ENCODE assay signal across 15 cellular contexts in genomic region chr16:57607676-57608461, GRCh38. TPM values are rescaled to one million over a fixed set of nuclear protein-coding genes. Genes with fewer than 3 reads are reported as not detected.
DNase-seq lines count a peak whose midpoint lies in the region; ATAC-seq and TF ChIP-seq lines count a peak whose summit lies in the region.
"Had no signal": no experiment of that assay in that cellular context is flagged by ENCODE, and none has a peak within 500 bp of the region (broad histone marks: within the 10 kb centered on the region; RNA-seq: fewer than 3 reads in every experiment).

No MANE protein-coding gene starts in this region.

- no peaks in the 10 kb centered on the region for H4K20me1 ChIP-seq in BLaER1

- intact Hi-C loops in Caco-2 (cut with micrococcal nuclease; ENCODE audit: unreplicated experiment) (loop anchor here (1.0 kb wide), 2 partner anchors 11 to 127 kb away; partner anchors contain the start of gene KATNB1), colonic mucosa (cut with DNase I) (no loop called here)

- H3K27me3 ChIP-seq in BLaER1: no peaks in the 10 kb centered on the region
- no peaks in the 10 kb centered on the region for H3K27me3 ChIP-seq in Caco-2 (replicated peaks; ENCODE audit: control insufficient read depth, insufficient read depth, low read length)
- H3K27me3 ChIP-seq in colonic mucosa: no peaks in the 10 kb centered on the region

- H3K27ac ChIP-seq in BLaER1: peak overlapping the region; percentile 81
- H3K27ac ChIP-seq in colonic mucosa: no peak overlapping the region
- H3K27ac ChIP-seq: left ventricle myocardium inferior, SJCRH30 had no signal

- peak overlapping the region; percentile 86 for H3K4me2 ChIP-seq in BLaER1

- H3K9me3 ChIP-seq in BLaER1 (no peaks in the 10 kb centered on the region), Caco-2 (no peaks in the 10 kb centered on the region), colonic mucosa (no peaks in the 10 kb centered on the region)
- H3K9me3 ChIP-seq: left ventricle myocardium inferior, SJCRH30 had no signal

- no peak overlapping the region for H3K4me3 Mint-ChIP-seq in Caco-2 (ENCODE audit: unreplicated experiment)
- H3K4me3 Mint-ChIP-seq in activated T-helper 17 cell treated with anti-CD3 and anti-CD28 coated beads, Interleukin-2, amount 50 U/mL, for 72 hours: no peak overlapping the region

- peaks cover 6% of the 10 kb centered on the region for H3K4me1 Mint-ChIP-seq in Caco-2 (ENCODE audit: low read depth, unreplicated experiment)
- H3K4me1 Mint-ChIP-seq in activated T-helper 17 cell treated with anti-CD3 and anti-CD28 coated beads, Interleukin-2, amount 50 U/mL, for 72 hours: peaks cover 31% of the 10 kb centered on the region

- POLR2A ChIA-PET in Caco-2 (lab: Charles Lee): interaction anchor here (0.6 to 1.1 kb wide), 2 partner anchors 11 to 127 kb away, joined by 3 to 5 read pairs; partner anchors contain the start of gene KATNB1

- H3K4me1 ChIP-seq in BLaER1: peaks cover 86% of the 10 kb centered on the region
- H3K4me1 ChIP-seq in Caco-2: peaks cover 34% of the 10 kb centered on the region
- H3K4me1 ChIP-seq in colonic mucosa: peaks cover 8% of the 10 kb centered on the region

- H3K27me3 Mint-ChIP-seq in Caco-2 (ENCODE audit: insufficient read depth, unreplicated experiment): no peaks in the 10 kb centered on the region
- no peaks in the 10 kb centered on the region for H3K27me3 Mint-ChIP-seq in activated T-helper 17 cell treated with anti-CD3 and anti-CD28 coated beads, Interleukin-2, amount 50 U/mL, for 72 hours

- H3K9me3 Mint-ChIP-seq in Caco-2 (ENCODE audit: unreplicated experiment): no peaks in the 10 kb centered on the region
- peaks cover 3% of the 10 kb centered on the region for H3K9me3 Mint-ChIP-seq in activated T-helper 17 cell treated with anti-CD3 and anti-CD28 coated beads, Interleukin-2, amount 50 U/mL, for 72 hours

- H3K36me3 ChIP-seq in BLaER1 (no peaks in the 10 kb centered on the region), Caco-2 (ENCODE audit: control insufficient read depth, insufficient read depth, low read length) (no peaks in the 10 kb centered on the region), colonic mucosa (no peaks in the 10 kb centered on the region)
- H3K36me3 ChIP-seq: left ventricle myocardium inferior, SJCRH30 had no signal

- H3K36me3 Mint-ChIP-seq in Caco-2 (ENCODE audit: insufficient read depth, unreplicated experiment): no peaks in the 10 kb centered on the region
- peaks cover 9% of the 10 kb centered on the region for H3K36me3 Mint-ChIP-seq in activated T-helper 17 cell treated with anti-CD3 and anti-CD28 coated beads, Interleukin-2, amount 50 U/mL, for 72 hours (ENCODE audit: low read depth)

- ATAC-seq in activated T-helper 17 cell treated with anti-CD3 and anti-CD28 coated beads, Interleukin-2, amount 50 U/mL, for 72 hours (replicated peaks): no peak

- H3K4me3 ChIP-seq in BLaER1 (no peak overlapping the region; the same call in 1 of the 2 replicates), Caco-2 (ENCODE audit: low read depth, low read length) (no peak overlapping the region), colonic mucosa (no peak overlapping the region)
- H3K4me3 ChIP-seq: left ventricle myocardium inferior, SJCRH30 had no signal

- DNase-seq in Caco-2 (no peak), mucosa of gallbladder (ENCODE audit: low spot score) (peak; percentile 2), NCI-H524 treated with DMSO at 0.1 percent for 48 hours (lab: John Stamatoyannopoulos, UW) (no peak), NCI-H2227 (lab: John Stamatoyannopoulos, UW; ENCODE audit: unreplicated experiment) (no peak), colonic mucosa (no peak)
- DNase-seq: C1 segment of cervical spinal cord, caudate nucleus, DND-41, Kasumi-1, left ventricle myocardium inferior, NCI-H446 treated with DMSO at 0.1 percent for 48 hours, T1000 had no signal

- no TSS peak for BruUV-seq in Caco-2 (replicated peaks; lab: Mats Ljungman, UMichigan)

- H3K27ac Mint-ChIP-seq in Caco-2 (ENCODE audit: unreplicated experiment): peak overlapping the region; percentile 82
- H3K27ac Mint-ChIP-seq in activated T-helper 17 cell treated with anti-CD3 and anti-CD28 coated beads, Interleukin-2, amount 50 U/mL, for 72 hours: peak overlapping the region; percentile 91

- TF ChIP-seq CTCF in Caco-2 (IDR thresholded peaks at IDR 0.05; ENCODE audit: insufficient read depth in 1 of 2, low read depth in 1 of 2, low read length in 1 of 2, severe bottlenecking in 1 of 2, unreplicated experiment in 1 of 2): no peak
- no peak for TF ChIP-seq CTCF in colonic mucosa (IDR thresholded peaks at IDR 0.05)

- H3K9ac ChIP-seq in BLaER1: peak overlapping the region; percentile 70; the same call in 1 of the 2 replicates
- H3K9ac ChIP-seq in colonic mucosa (ENCODE audit: low read depth in 2 of 2, low read length in 2 of 2): no peak overlapping the region

- CTCF ChIA-PET in Caco-2 (lab: Charles Lee): interaction anchor here (0.6 to 1.4 kb wide), 8 partner anchors 8 to 129 kb away, joined by 3 to 6 read pairs (median 4); partner anchors contain the start of gene ADGRG1

RNA-seq across cellular contexts. Expression of gene ADGRG1, which starts 20.6 kb away (rescaled TPM):
- total RNA-seq in Caco-2 (2022) (153 and 195 TPM in 2 replicates), mucosa of gallbladder (312 TPM), colonic mucosa (100 to 1,000 TPM in 1 of 2 donors, 10 to 100 TPM in 1; 68.9 to 126 TPM)
- total RNA-seq in activated T-helper 17 cell treated with anti-CD3 and anti-CD28 coated beads, Interleukin-2, amount 50 U/mL, for 72 hours: 10 to 100 TPM; 10.7 to 34.3 TPM
